ENCODE assay signal across 20 cellular contexts in the genomic region with DNA sequence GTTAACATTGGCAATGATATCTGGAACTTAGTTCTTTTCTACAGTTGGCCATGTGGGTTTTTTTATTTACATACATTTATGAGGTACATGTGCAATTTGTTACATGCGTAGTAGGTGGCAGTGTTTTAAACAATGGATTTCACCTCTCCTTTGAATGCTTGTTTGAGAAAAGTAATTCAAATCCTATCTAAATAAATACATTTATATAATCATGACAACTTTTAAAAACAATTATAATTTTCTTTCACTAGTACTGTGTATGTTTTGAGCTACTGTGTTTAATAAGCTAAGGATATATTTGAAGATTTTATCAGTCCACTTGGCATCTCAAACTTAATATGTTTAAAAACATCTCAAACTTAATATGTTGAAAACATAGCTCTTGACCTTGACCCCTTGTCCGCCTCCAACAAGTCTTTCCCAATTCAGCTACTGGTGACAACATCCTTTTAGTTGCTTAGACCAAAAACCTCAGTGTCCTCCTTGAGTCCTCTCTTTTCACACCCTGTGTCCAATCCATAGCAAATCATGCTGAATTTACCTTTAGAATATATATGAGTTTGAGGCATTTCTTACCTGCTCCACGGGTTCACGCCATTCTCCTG. TPM values are rescaled to one million over a fixed set of nuclear protein-coding genes. Genes with fewer than 3 reads are reported as not detected.
DNase-seq lines count a peak whose midpoint lies in the region; ATAC-seq and TF ChIP-seq lines count a peak whose summit lies in the region.
"Had no signal": no experiment of that assay in that cellular context is flagged by ENCODE, and none has a peak within 500 bp of the region (broad histone marks: within the 10 kb centered on the region; RNA-seq: fewer than 3 reads in every experiment).

No MANE protein-coding gene starts in this region.

- WGBS in gastroesophageal sphincter (ENCODE audit: low coverage in 1 of 2), 2 donors = 47 to 78% methylated on average over 2 to 4 of the region's 4 CpGs

- H3K36me3 ChIP-seq in left ventricle myocardium inferior (peaks cover 17% of the 10 kb centered on the region), gastroesophageal sphincter (peaks cover 0 to 11% of the 10 kb centered on the region in 2 donors), vagina (no peaks in the 10 kb centered on the region)
- H3K36me3 ChIP-seq: SJSA1 had no signal

- TF ChIP-seq EP300 in gastroesophageal sphincter (IDR thresholded peaks at IDR 0.05) = no peak

- no peak for TF ChIP-seq POLR2A in gastroesophageal sphincter (IDR thresholded peaks at IDR 0.05)
- no peak for TF ChIP-seq POLR2A in vagina (IDR thresholded peaks at IDR 0.05)

- DNase-seq in left ventricle myocardium inferior (no peak), Right ventricle myocardium inferior (ENCODE audit: missing footprints) (no peak), retinal pigment epithelial cell (ENCODE audit: low read depth) (no peak), vagina (ENCODE audit: extremely low spot score in 2 of 2) (no peak), NCI-H510A treated with DMSO at 0.1 percent for 48 hours (lab: John Stamatoyannopoulos, UW) (no peak)
- DNase-seq: DMS53, GDM1, GOT3, HCEC 1CT, NCI-H1105, NCI-H146, NCI-H2029, NCI-H345, NCI-H524 treated with DMSO at 0.1 percent for 48 hours, NCI-H82 had no signal

- TF ChIP-seq CTCF in left ventricle myocardium inferior (IDR thresholded peaks at IDR 0.05; ENCODE audit: borderline replicate concordance) (no peak), gastroesophageal sphincter (IDR thresholded peaks at IDR 0.05) (no peak), retinal pigment epithelial cell (conservative IDR thresholded peaks at IDR 0.05; ENCODE audit: low read depth, low read length) (peak; percentile 13), vagina (IDR thresholded peaks at IDR 0.05) (no peak)

- H3K4me1 ChIP-seq in left ventricle myocardium inferior (peaks cover 49% of the 10 kb centered on the region), gastroesophageal sphincter (peaks cover 3 to 57% (median 6%) of the 10 kb centered on the region in 3 donors), vagina (peaks cover 23% of the 10 kb centered on the region)
- H3K4me1 ChIP-seq: SJSA1 had no signal

- H3K27me3 ChIP-seq in left ventricle myocardium inferior (ENCODE audit: low read depth) = no peaks in the 10 kb centered on the region
- H3K27me3 ChIP-seq in gastroesophageal sphincter = no peaks in the 10 kb centered on the region
- H3K27me3 ChIP-seq in vagina = no peaks in the 10 kb centered on the region

- intact Hi-C loops in left ventricle myocardium inferior (cut with micrococcal nuclease) = no loop called here
- intact Hi-C loops in Right ventricle myocardium inferior (cut with DNase I) = no loop called here
- intact Hi-C loops in vagina (cut with DNase I) = loop anchor here (10.0 kb wide), 1 partner anchor 108 kb away; the partner anchor contains the start of gene GUCY1A1

- no peak for ATAC-seq in Right ventricle myocardium inferior
- no peak for ATAC-seq in gastroesophageal sphincter
- ATAC-seq in GM18868 (IDR thresholded peaks at IDR 0.05; ENCODE audit: unreplicated experiment) = no peak
- ATAC-seq in HG03280 (IDR thresholded peaks at IDR 0.05; ENCODE audit: unreplicated experiment) = no peak
- ATAC-seq: Panc1 had no signal

- H3K4me3 ChIP-seq in left ventricle myocardium inferior (no peak overlapping the region), gastroesophageal sphincter (no peak overlapping the region), retinal pigment epithelial cell (ENCODE audit: low read length) (no peak overlapping the region), vagina (no peak overlapping the region)
- H3K4me3 ChIP-seq: SJSA1 had no signal

- H3K27ac ChIP-seq in left ventricle myocardium inferior (replicated peaks) (peak overlapping the region; percentile 70), gastroesophageal sphincter (peak overlapping the region; percentile 27 to 74 (median 40)), vagina (peak overlapping the region; percentile 9)
- H3K27ac ChIP-seq: SJSA1 had no signal

- H3K9me3 ChIP-seq in left ventricle myocardium inferior (replicated peaks) (no peaks in the 10 kb centered on the region), gastroesophageal sphincter (no peaks in the 10 kb centered on the region), vagina (no peaks in the 10 kb centered on the region)
- H3K9me3 ChIP-seq: SJSA1 had no signal

RNA-seq across cellular contexts. Expression of gene GUCY1B1, which starts 14.5 kb away (rescaled TPM):
- total RNA-seq in left ventricle myocardium inferior (12.6 TPM), Right ventricle myocardium inferior (32.6 TPM), gastroesophageal sphincter (100 to 1,000 TPM in 1 of 4 donors, 10 to 100 TPM in 3; 44.2 to 101 (median 86.9) TPM), vagina (22.8 TPM)

Comparison
In these comparisons a context has a peak if more than half of its experiments do, and no peak if none do; other contexts are left out.
1. H3K27ac ChIP-seq: peak in every context shown above with its lines; median percentile 70 in left ventricle myocardium inferior; 40 in gastroesophageal sphincter; 9 in vagina.